ENCODE assay signal across 27 cellular contexts in genomic region chr1:202979459-202979858, GRCh38.
"Had no signal": no experiment of that assay in that cellular context is flagged by ENCODE, and none has a peak within 500 bp of the region (broad histone marks: within the 10 kb centered on the region; RNA-seq: fewer than 3 reads in every experiment).

No MANE protein-coding gene starts in this region.

- H3K4me1 ChIP-seq: stomach, suprapubic skin, testis, thyroid gland, tibial artery, tibial nerve, transverse colon, upper lobe of left lung, upper lobe of right lung, uterus, vagina had no signal

- H3K27ac ChIP-seq: stomach, suprapubic skin, testis, thoracic aorta, thyroid gland, tibial artery, tibial nerve, transverse colon, upper lobe of left lung, upper lobe of right lung, uterus, vagina had no signal

- H3K36me3 ChIP-seq: stomach, suprapubic skin, thoracic aorta, thyroid gland, tibial artery, tibial nerve, transverse colon, upper lobe of left lung, upper lobe of right lung, uterus, vagina had no signal

- ATAC-seq: stimulated activated effector memory CD8-positive, alpha-beta T cell treated with anti-CD3 and anti-CD28 coated beads, Interleukin-12 subunit alpha, Interleukin-12 subunit beta, amount 100 ng/mL, for 72 hours; stimulated activated memory B cell treated with anti-CD40 and anti-IgM and Interleukin-4, amounts not matched to agents 10 μg/mL and 1 μg/mL and 100 μg/mL, for 72 hours; stimulated activated naive B cell treated with anti-CD40 and anti-IgM and Interleukin-4, amounts not matched to agents 10 μg/mL and 1 μg/mL and 100 μg/mL, for 72 hours; stimulated activated naive CD8-positive, alpha-beta T cell treated with anti-CD3 and anti-CD28 coated beads, Interleukin-15, amount 100 ng/mL, for 72 hours; stimulated activated naive CD8-positive, alpha-beta T cell treated with anti-CD3 and anti-CD28 coated beads, Interleukin-15, Interleukin-2, amounts not matched to agents 100 U/mL and 50 U/mL, for 24 hours; upper lobe of right lung had no signal

- FAIRE-seq: urothelium cell line had no signal

- DNase-seq: stimulated activated CD4-positive, alpha-beta T cell treated with anti-CD3 and anti-CD28 coated beads, Interleukin-2, amount 100 ng/mL, for 48 hours; stimulated activated CD4-positive, alpha-beta T cell treated with anti-CD3 and anti-CD28 coated beads, Interleukin-4, amount 100 ng/mL, for 1 hour; stimulated activated CD4-positive, alpha-beta T cell treated with anti-CD3 and anti-CD28 coated beads, Interleukin-4, amount 100 ng/mL, for 24 hours; stimulated activated CD4-positive, alpha-beta T cell treated with anti-CD3 and anti-CD28 coated beads, Interleukin-4, amount 100 ng/mL, for 4 hours; stimulated activated CD8-positive, alpha-beta memory T cell treated with anti-CD3 and anti-CD28 coated beads, Interleukin-4, amount 100 ng/mL, for 48 hours; stimulated activated naive B cell treated with anti-CD40 and anti-IgM and Interleukin-4, amounts not matched to agents 10 μg/mL and 1 μg/mL and 100 μg/mL, for 72 hours; stimulated activated naive CD4-positive, alpha-beta T cell; stimulated activated naive CD4-positive, alpha-beta T cell treated with Interleukin-2 at 50 U/mL for 16 hours; stimulated activated naive CD8-positive, alpha-beta T cell treated with anti-CD3 and anti-CD28 coated beads, Interleukin-15, amount 100 ng/mL, for 72 hours; stimulated activated naive CD8-positive, alpha-beta T cell treated with anti-CD3 and anti-CD28 coated beads, Interleukin-15, Interleukin-2, amounts not matched to agents 100 U/mL and 50 U/mL, for 24 hours; stomach; substantia nigra; testis; thyroid gland; tibial artery; transverse colon; trophoblast cell; upper lobe of left lung; upper lobe of right lung; uterus had no signal

- H3K9me3 ChIP-seq: stomach, suprapubic skin, testis, thoracic aorta, thyroid gland, tibial artery, tibial nerve, transverse colon, upper lobe of left lung, upper lobe of right lung, uterus, vagina had no signal

- H3K27me3 ChIP-seq: testis, thyroid gland, upper lobe of left lung, upper lobe of right lung, vagina had no signal

- H3K4me3 ChIP-seq: stomach, suprapubic skin, testis, thoracic aorta, thyroid gland, tibial artery, tibial nerve, transverse colon, upper lobe of left lung, upper lobe of right lung, uterus, vagina had no signal
